ENCODE assay signal across 19 cellular contexts in genomic region chr15:37876900-37877299, GRCh38. TPM values are rescaled to one million over a fixed set of nuclear protein-coding genes. Genes with fewer than 3 reads are reported as not detected.
DNase-seq lines count a peak whose midpoint lies in the region; ATAC-seq and TF ChIP-seq lines count a peak whose summit lies in the region.
"Had no signal": no experiment of that assay in that cellular context is flagged by ENCODE, and none has a peak within 500 bp of the region (broad histone marks: within the 10 kb centered on the region; RNA-seq: fewer than 3 reads in every experiment).

No MANE protein-coding gene starts in this region.

- H3K27ac Mint-ChIP-seq in chondrocyte (ENCODE audit: unreplicated experiment), result peak overlapping the region; percentile 46
- H3K27ac Mint-ChIP-seq: CD8-positive, alpha-beta T cell; IgD-negative memory B cell had no signal

- H3K4me1 ChIP-seq in SK-N-SH (ENCODE audit: control insufficient read depth in 1 of 2, insufficient read depth in 2 of 2, low read depth in 1 of 2, low read length in 1 of 2) (peaks cover 30 to 58% of the 10 kb centered on the region in 2 experiments), OCI-LY3 (ENCODE audit: low read length) (no peaks in the 10 kb centered on the region), smooth muscle cell (ENCODE audit: low read depth) (peaks cover 16% of the 10 kb centered on the region), heart right ventricle (peaks cover 0 to 6% (median 0%) of the 10 kb centered on the region in 9 donors)

- H3K27me3 Mint-ChIP-seq in chondrocyte (ENCODE audit: low read depth), result peaks cover 3% of the 10 kb centered on the region

- peaks cover 27% of the 10 kb centered on the region for H3F3A ChIP-seq in SK-N-SH (replicated peaks; ENCODE audit: insufficient read depth)
- H3F3A ChIP-seq in smooth muscle cell (ENCODE audit: low read depth), result peaks cover 3% of the 10 kb centered on the region

- no peaks in the 10 kb centered on the region for H3K36me3 Mint-ChIP-seq in chondrocyte (ENCODE audit: low read depth)
- H3K36me3 Mint-ChIP-seq: CD14-positive monocyte; CD8-positive, alpha-beta T cell; IgD-negative memory B cell had no signal

- H3K4me3 Mint-ChIP-seq in chondrocyte (ENCODE audit: unreplicated experiment), result no peak overlapping the region
- H3K4me3 Mint-ChIP-seq: CD14-positive monocyte; CD8-positive, alpha-beta T cell had no signal

- H2AFZ ChIP-seq in SK-N-SH (ENCODE audit: low read depth) (peak overlapping the region; percentile 67), OCI-LY3 (ENCODE audit: low read depth, low read length) (0 out of 2 replicates have a peak overlapping the region, but pooled peaks have one; percentile 29), smooth muscle cell (ENCODE audit: low read depth) (no peak overlapping the region)

- 0% methylated on average over 3 of the region's 3 CpGs for WGBS in SK-N-SH (ENCODE audit: low lambda C conversion rate)
- 82% methylated on average over 3 of the region's 3 CpGs for WGBS in smooth muscle cell (ENCODE audit: low lambda C conversion rate)
- WGBS in heart right ventricle, 2 donors, result 81 to 88% methylated on average over 3 of the region's 3 CpGs

- POLR2A ChIA-PET in SK-N-SH (lab: Yijun Ruan, JAX), result no interaction called here

- DNase-seq in SK-N-SH, result no peak
- no peak for DNase-seq in chondrocyte (ENCODE audit: low spot score)
- no peak for DNase-seq in smooth muscle cell (lab: John Stamatoyannopoulos, UW; ENCODE audit: unreplicated experiment)
- no peak for DNase-seq in glomerular visceral epithelial cell (ENCODE audit: extremely low spot score)
- DNase-seq in heart right ventricle, result no peak
- DNase-seq in occipital lobe (lab: John Stamatoyannopoulos, UW), result no peak
- DNase-seq: CD8-positive, alpha-beta T cell; COR-L47; DMS153; DMS79 treated with DMSO at 0.1 percent for 48 hours had no signal

- H3K27me3 ChIP-seq in SK-N-SH (ENCODE audit: insufficient read depth) (no peaks in the 10 kb centered on the region), OCI-LY3 (ENCODE audit: low read depth, low read length) (peaks cover 57% of the 10 kb centered on the region), smooth muscle cell (ENCODE audit: low read depth) (no peaks in the 10 kb centered on the region), heart right ventricle (peaks cover 0 to 17% (median 0%) of the 10 kb centered on the region in 7 donors)

- H3K9me3 ChIP-seq in SK-N-SH (no peaks in the 10 kb centered on the region), OCI-LY3 (ENCODE audit: insufficient read depth, low read length) (no peaks in the 10 kb centered on the region), smooth muscle cell (replicated peaks; ENCODE audit: low read depth) (no peaks in the 10 kb centered on the region), heart right ventricle (no peaks in the 10 kb centered on the region)
- H3K9me3 ChIP-seq: HAP-1 had no signal

- TF ChIP-seq EP300 in SK-N-SH (IDR thresholded peaks at IDR 0.05; ENCODE audit: borderline replicate concordance in 1 of 2, low read depth in 1 of 2, low read length in 1 of 2), result no peak

- TF ChIP-seq RAD21 in SK-N-SH (IDR thresholded peaks at IDR 0.05; ENCODE audit: low read length), result no peak

- CTCF ChIA-PET in SK-N-SH (lab: Yijun Ruan, JAX), result interaction anchor here (3.0 kb wide), 1 partner anchor 83 kb away, joined by 16 read pairs; no protein-coding TSS in a partner anchor

- H4K20me1 ChIP-seq in SK-N-SH (ENCODE audit: insufficient read depth), result no peaks in the 10 kb centered on the region
- no peaks in the 10 kb centered on the region for H4K20me1 ChIP-seq in OCI-LY3 (ENCODE audit: insufficient read depth, low read length)
- H4K20me1 ChIP-seq in smooth muscle cell (ENCODE audit: low read depth), result no peaks in the 10 kb centered on the region

- H3K9me3 Mint-ChIP-seq in chondrocyte (ENCODE audit: low read depth), result no peaks in the 10 kb centered on the region
- H3K9me3 Mint-ChIP-seq: CD14-positive monocyte; CD8-positive, alpha-beta T cell; IgD-negative memory B cell had no signal

- H3K4me2 ChIP-seq in SK-N-SH (peak overlapping the region; percentile 79), OCI-LY3 (ENCODE audit: low read length) (0 out of 2 replicates have a peak overlapping the region, but pooled peaks have one; percentile 8), smooth muscle cell (peak overlapping the region; percentile 72)

- intact Hi-C loops in heart right ventricle (cut with DNase I), result loop anchor here in 1 of 10 donors (10.0 kb wide), 1 partner anchor 732 kb away; no protein-coding TSS in a partner anchor

- H3K4me3 ChIP-seq in SK-N-SH (ENCODE audit: low read depth in 2 of 2, low read length in 1 of 2) (peak overlapping the region; percentile 43 to 47), OCI-LY3 (ENCODE audit: low read length) (no peak overlapping the region), smooth muscle cell (no peak overlapping the region), heart right ventricle (no peak overlapping the region)
- H3K4me3 ChIP-seq: HAP-1 had no signal

- H3K4me1 Mint-ChIP-seq in chondrocyte (ENCODE audit: low read depth), result peaks cover 39% of the 10 kb centered on the region

- TF ChIP-seq CTCF in SK-N-SH (IDR thresholded peaks at IDR 0.05) (no peak), OCI-LY3 (IDR thresholded peaks at IDR 0.05; ENCODE audit: low read depth, low read length) (no peak), chondrocyte (IDR thresholded peaks at IDR 0.05) (no peak), smooth muscle cell (IDR thresholded peaks at IDR 0.05; ENCODE audit: borderline replicate concordance, insufficient read depth, poor library complexity, severe bottlenecking) (no peak), heart right ventricle (IDR thresholded peaks at IDR 0.05) (no peak)

- no peak for ATAC-seq in SK-N-SH treated with all-trans-retinoic acid at 6 μM for 48 hours
- no peak for ATAC-seq in heart right ventricle
- ATAC-seq: CD8-positive, alpha-beta T cell had no signal

- H3K9ac ChIP-seq in SK-N-SH (peak overlapping the region; percentile 52; the same call in 1 of the 2 replicates), OCI-LY3 (ENCODE audit: low read length) (no peak overlapping the region), smooth muscle cell (ENCODE audit: low read depth) (no peak overlapping the region)

- H3K36me3 ChIP-seq in SK-N-SH (replicated peaks in 1 of 2; ENCODE audit: control insufficient read depth in 1 of 2, insufficient read depth in 2 of 2, low read length in 1 of 2) (no peaks in the 10 kb centered on the region), OCI-LY3 (replicated peaks; ENCODE audit: low read depth, low read length) (no peaks in the 10 kb centered on the region), smooth muscle cell (ENCODE audit: low read depth) (no peaks in the 10 kb centered on the region), heart right ventricle (no peaks in the 10 kb centered on the region)
- H3K36me3 ChIP-seq: HAP-1 had no signal

- H3K9me2 ChIP-seq in SK-N-SH, result no peaks in the 10 kb centered on the region

- peak overlapping the region; percentile 90 to 99 for H3K27ac ChIP-seq in SK-N-SH (ENCODE audit: low read depth in 2 of 2, low read length in 1 of 2)
- H3K27ac ChIP-seq in OCI-LY3 (ENCODE audit: low read length), result no peak overlapping the region
- H3K27ac ChIP-seq in smooth muscle cell (ENCODE audit: low read depth), result peak overlapping the region; percentile 65
- H3K27ac ChIP-seq in heart right ventricle, result no peak overlapping the region
- H3K27ac ChIP-seq: 22Rv1 had no signal

- no peaks in the 10 kb centered on the region for H3K79me2 ChIP-seq in SK-N-SH (ENCODE audit: insufficient read depth)
- no peaks in the 10 kb centered on the region for H3K79me2 ChIP-seq in OCI-LY3 (ENCODE audit: low read length)
- H3K79me2 ChIP-seq in smooth muscle cell (ENCODE audit: low read depth), result no peaks in the 10 kb centered on the region

TF ChIP-seq in SK-N-SH, 30 proteins besides CTCF, POLR2A, EP300 and RAD21:
- TF ChIP-seq YY1 (IDR thresholded peaks at IDR 0.05; ENCODE audit: low read depth), result no peak
- peak; percentile 23; the same call in 1 of the 2 replicates for TF ChIP-seq PBX3 (IDR thresholded peaks at IDR 0.05)
- TF ChIP-seq TEAD4 (IDR thresholded peaks at IDR 0.05; ENCODE audit: borderline replicate concordance, insufficient read depth), result 0 out of 2 replicates have a peak, but pooled peaks have one; percentile 21

TF ChIP-seq in SK-N-SH treated with all-trans-retinoic acid at 6 μM for 48 hours, 23 proteins besides CTCF, POLR2A, EP300 and RAD21 (continues in another document):
- TF ChIP-seq ISL1 (CRISPR knock-in tag; IDR thresholded peaks at IDR 0.05) (no peak), ZNF70 (CRISPR knock-in tag; IDR thresholded peaks at IDR 0.05) (no peak), RARB (CRISPR knock-in tag; IDR thresholded peaks at IDR 0.05) (no peak), ZNF8 (CRISPR knock-in tag; IDR thresholded peaks at IDR 0.05) (no peak), ZC3H10 (CRISPR knock-in tag; IDR thresholded peaks at IDR 0.05) (no peak), TOX (CRISPR knock-in tag; IDR thresholded peaks at IDR 0.05; ENCODE audit: borderline replicate concordance) (no peak), TCF4 (CRISPR knock-in tag; IDR thresholded peaks at IDR 0.05; ENCODE audit: borderline replicate concordance) (no peak), SNAI2 (CRISPR knock-in tag; IDR thresholded peaks at IDR 0.05) (no peak), PATZ1 (CRISPR knock-in tag; IDR thresholded peaks at IDR 0.05; ENCODE audit: borderline replicate concordance) (no peak), PPARA (CRISPR knock-in tag; IDR thresholded peaks at IDR 0.05; ENCODE audit: borderline replicate concordance) (no peak), ZNF565 (CRISPR knock-in tag; conservative IDR thresholded peaks at IDR 0.05; ENCODE audit: low read depth) (no peak)

RNA-seq across cellular contexts. Expression of gene TMCO5A, which starts 57.5 kb away (rescaled TPM):
- polyA plus RNA-seq in SK-N-SH (2012; rRNA removed), result not detected in 2 replicates
- not detected in 2 replicates for polyA plus RNA-seq in SK-N-SH (2012; cell fraction: cytosol; rRNA removed)
- polyA plus RNA-seq in SK-N-SH (2012; cell fraction: nucleus; rRNA removed), result not detected in 2 replicates
- total RNA-seq in chondrocyte, result not detected in 3 replicates
- total RNA-seq in smooth muscle cell, result not detected in 2 replicates
- not detected in 2 replicates for polyA plus RNA-seq in smooth muscle cell
- not detected for total RNA-seq in heart right ventricle
- not detected for polyA plus RNA-seq in heart right ventricle
- total RNA-seq in occipital lobe, result not detected
- total RNA-seq: A673; CD8-positive, alpha-beta T cell; H1 had no signal
- polyA plus RNA-seq: BJ, CD14-positive monocyte, H1, IgD-negative memory B cell had no signal

Comparison
In these comparisons a context has a peak if more than half of its experiments do, and no peak if none do; other contexts are left out.
1. H3K27ac ChIP-seq: peak in SK-N-SH (2 of 2) and smooth muscle cell (single experiment); none in OCI-LY3 (single experiment) and heart right ventricle (0 of 10).
2. H3K4me2 ChIP-seq: peak in every context shown above with its lines; median percentile 79 in SK-N-SH; 72 in smooth muscle cell; 8 in OCI-LY3.
3. H3K4me3 ChIP-seq: peak in SK-N-SH (2 of 2); none in OCI-LY3 (single experiment), smooth muscle cell (single experiment) and heart right ventricle (0 of 10).